19 cellular contexts compared by ENCODE assay signal in the genomic region with DNA sequence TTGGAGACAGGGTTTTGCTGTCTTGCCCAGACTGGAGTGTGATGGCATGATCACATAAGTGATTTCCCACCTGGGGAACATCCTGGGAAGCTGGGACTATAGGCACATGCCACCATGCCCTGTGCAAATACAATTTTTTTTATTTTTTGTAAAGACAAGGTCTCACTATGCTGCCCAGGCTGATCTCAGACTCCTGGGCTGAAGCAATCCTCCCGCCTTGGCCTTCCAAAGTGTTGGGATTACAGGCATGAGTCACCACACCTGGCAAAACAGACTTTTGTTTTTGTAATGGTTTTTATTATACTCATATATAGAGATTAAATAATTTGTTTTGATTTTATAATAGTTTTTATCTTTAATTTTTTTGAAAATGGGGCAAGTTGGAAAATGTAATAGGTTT. TPM values are rescaled to one million over a fixed set of nuclear protein-coding genes. Genes with fewer than 3 reads are reported as not detected.
A peak's percentile ranks its signal among the peaks of the same experiment; 100 is the strongest.
DNase-seq lines count a peak whose midpoint lies in the region; ATAC-seq and TF ChIP-seq lines count a peak whose summit lies in the region.
"Had no signal": no experiment of that assay in that cellular context is flagged by ENCODE, and none has a peak within 500 bp of the region (broad histone marks: within the 10 kb centered on the region; RNA-seq: fewer than 3 reads in every experiment).

No MANE protein-coding gene starts in this region.

- H3K27me3 ChIP-seq in IMR-90 (ENCODE audit: control insufficient read depth, insufficient read depth, low read length) (no peaks in the 10 kb centered on the region), mammary epithelial cell (ENCODE audit: insufficient read depth, low read length) (no peaks in the 10 kb centered on the region), esophagus squamous epithelium (no peaks in the 10 kb centered on the region)
- H3K27me3 ChIP-seq: BLaER1 had no signal

- no peak overlapping the region for H2BK20ac ChIP-seq in IMR-90 (ENCODE audit: low read depth, low read length)

- peaks cover 3% of the 10 kb centered on the region; the same call in 1 of the 2 replicates for H3K9me1 ChIP-seq in IMR-90 (ENCODE audit: insufficient read depth, low read length)

- ATAC-seq in IMR-90 (ENCODE audit: low read depth): no peak
- ATAC-seq in mucosa of descending colon: peak; percentile 49
- no peak for ATAC-seq in stimulated activated naive CD8-positive, alpha-beta T cell treated with anti-CD3 and anti-CD28 coated beads, Interleukin-15, amount 100 ng/mL, for 72 hours
- ATAC-seq in HG03135 (IDR thresholded peaks at IDR 0.05; ENCODE audit: unreplicated experiment): no peak
- ATAC-seq: A549 had no signal

- no peaks in the 10 kb centered on the region for H3K4me1 Mint-ChIP-seq in stimulated activated naive CD8-positive, alpha-beta T cell treated with anti-CD3 and anti-CD28 coated beads, Interleukin-15, amount 100 ng/mL, for 72 hours

- no peak overlapping the region for H2BK15ac ChIP-seq in IMR-90 (ENCODE audit: low read depth, low read length)

- no TSS peak for BruUV-seq in IMR-90 (replicated peaks; lab: Mats Ljungman, UMichigan)
- BruUV-seq in mammary epithelial cell (replicated peaks; lab: Mats Ljungman, UMichigan): no TSS peak

- no CpG with 5 or more reads among the region's 1 CpG for WGBS in IMR-90 (ENCODE audit: extremely low coverage in 2 of 2, insufficient read length in 1 of 2), 2 experiments
- WGBS in mammary epithelial cell (ENCODE audit: low coverage, missing lambda C conversion rate): 79% methylated on average over 1 of the region's 1 CpG
- WGBS in esophagus squamous epithelium, 2 donors: 73 to 76% methylated on average over 1 of the region's 1 CpG

- H3K36me3 ChIP-seq in IMR-90 (ENCODE audit: control insufficient read depth, insufficient read depth, low read length) (peaks cover 22% of the 10 kb centered on the region), mammary epithelial cell (ENCODE audit: insufficient read depth, low read length) (peaks cover 23% of the 10 kb centered on the region), mucosa of descending colon (ENCODE audit: low read depth) (no peaks in the 10 kb centered on the region), esophagus squamous epithelium (peaks cover 0 to 65% (median 0%) of the 10 kb centered on the region in 3 donors)

- intact Hi-C loops in IMR-90 (cut with micrococcal nuclease) (no loop called here), mammary epithelial cell (cut with micrococcal nuclease) (no loop called here), mucosa of descending colon (cut with DNase I, micrococcal nuclease) (no loop called here), esophagus squamous epithelium (cut with DNase I) (no loop called here)

- H2AK5ac ChIP-seq in IMR-90 (ENCODE audit: low read depth, low read length): no peak overlapping the region

- H3K4me2 ChIP-seq in IMR-90 (ENCODE audit: low read depth, low read length): no peak overlapping the region
- H3K4me2 ChIP-seq in mammary epithelial cell (ENCODE audit: insufficient read depth, low read depth, low read length): no peak overlapping the region
- H3K4me2 ChIP-seq: A549, BLaER1 had no signal

- no peak overlapping the region for H4K91ac ChIP-seq in IMR-90 (ENCODE audit: insufficient read depth, low read depth, low read length)

- H3K4me1 ChIP-seq in IMR-90 (ENCODE audit: control insufficient read depth, insufficient read depth, low read length): no peaks in the 10 kb centered on the region
- H3K4me1 ChIP-seq in mammary epithelial cell (ENCODE audit: insufficient read depth, low read length): peaks cover 4% of the 10 kb centered on the region
- no peaks in the 10 kb centered on the region for H3K4me1 ChIP-seq in mucosa of descending colon (ENCODE audit: low read depth)
- H3K4me1 ChIP-seq in esophagus squamous epithelium: no peaks in the 10 kb centered on the region
- H3K4me1 ChIP-seq: A549, BLaER1 had no signal

- H3K9me3 Mint-ChIP-seq in stimulated activated naive CD8-positive, alpha-beta T cell treated with anti-CD3 and anti-CD28 coated beads, Interleukin-15, amount 100 ng/mL, for 72 hours: no peaks in the 10 kb centered on the region
- H3K9me3 Mint-ChIP-seq: CD4-positive, alpha-beta memory T cell; HFFc6 had no signal

- H3K23ac ChIP-seq in IMR-90 (ENCODE audit: low read depth, low read length): no peak overlapping the region

- H3K27ac Mint-ChIP-seq in stimulated activated naive CD8-positive, alpha-beta T cell treated with anti-CD3 and anti-CD28 coated beads, Interleukin-15, amount 100 ng/mL, for 72 hours: no peak overlapping the region
- H3K27ac Mint-ChIP-seq: CD4-positive, alpha-beta memory T cell; HFFc6 had no signal

- DNase-seq in IMR-90: peak; percentile 36
- peak; percentile 40 for DNase-seq in mammary epithelial cell
- peak; percentile 35 for DNase-seq in fibroblast of pulmonary artery (ENCODE audit: low read depth)
- DNase-seq in mucosa of descending colon: no peak
- no peak for DNase-seq in stimulated activated naive CD8-positive, alpha-beta T cell treated with anti-CD3 and anti-CD28 coated beads, Interleukin-15, amount 100 ng/mL, for 72 hours
- no peak for DNase-seq in esophagus squamous epithelium (lab: John Stamatoyannopoulos, UW)
- DNase-seq: CD4-positive, alpha-beta memory T cell; HFFc6; KBM-7; NCI-H1048; NCI-H1436; NCI-H1930; NCI-H345; NCI-H524 treated with DMSO at 0.1 percent for 48 hours; SHP77 had no signal

- no peak overlapping the region for H2BK5ac ChIP-seq in IMR-90 (ENCODE audit: low read depth, low read length, poor library complexity, severe bottlenecking)

- H2BK120ac ChIP-seq in IMR-90 (ENCODE audit: low read depth, low read length): no peak overlapping the region

- dilution Hi-C loops in IMR-90 (cut with HindIII; ENCODE audit: low sequenced_read_pairs, unreplicated experiment) (no loop called here), mammary epithelial cell (cut with HindIII; ENCODE audit: low sequenced_read_pairs) (no loop called here)

- H3K27ac ChIP-seq in IMR-90 (ENCODE audit: insufficient read depth, low read length) (no peak overlapping the region), mammary epithelial cell (ENCODE audit: insufficient read depth, low read depth, low read length) (no peak overlapping the region), esophagus squamous epithelium (no peak overlapping the region)
- H3K27ac ChIP-seq: A549, BLaER1, SK-N-MC had no signal

- peaks cover 24 to 50% of the 10 kb centered on the region in 2 experiments for H3K79me1 ChIP-seq in IMR-90 (ENCODE audit: low read depth in 1 of 2, low read length in 2 of 2)

- no peak overlapping the region for H4K8ac ChIP-seq in IMR-90 (ENCODE audit: low read depth in 2 of 2, low read length in 2 of 2)

- no peaks in the 10 kb centered on the region for H3K27me3 Mint-ChIP-seq in stimulated activated naive CD8-positive, alpha-beta T cell treated with anti-CD3 and anti-CD28 coated beads, Interleukin-15, amount 100 ng/mL, for 72 hours
- H3K27me3 Mint-ChIP-seq: CD4-positive, alpha-beta memory T cell had no signal

- CTCF ChIA-PET in IMR-90 (lab: Yijun Ruan, JAX): no interaction called here
- CTCF ChIA-PET in mammary epithelial cell (lab: Charles Lee; ENCODE audit: low non-redundant PET): no interaction called here

- H4K20me1 ChIP-seq in IMR-90 (ENCODE audit: insufficient read depth, low read length) (peaks cover 6% of the 10 kb centered on the region; the same call in 1 of the 2 replicates), mammary epithelial cell (ENCODE audit: insufficient read depth, low read length) (no peaks in the 10 kb centered on the region)

- H2AFZ ChIP-seq in IMR-90 (replicated peaks; ENCODE audit: low read length, poor library complexity): no peak overlapping the region
- no peak overlapping the region for H2AFZ ChIP-seq in mammary epithelial cell (ENCODE audit: low read depth, low read length)

- H3K56ac ChIP-seq in IMR-90 (ENCODE audit: extremely low read depth, insufficient read depth, low read length): no peak overlapping the region

- peaks cover 39% of the 10 kb centered on the region for H3K79me2 ChIP-seq in mammary epithelial cell (ENCODE audit: insufficient read depth, low read length)

- no peak for TF ChIP-seq POLR2A in IMR-90 (IDR thresholded peaks at IDR 0.05; ENCODE audit: low read depth, low read length)
- no peak for TF ChIP-seq POLR2A in esophagus squamous epithelium (IDR thresholded peaks at IDR 0.05)

- H3K9me3 ChIP-seq in IMR-90 (ENCODE audit: control insufficient read depth, insufficient read depth, low read length): no peaks in the 10 kb centered on the region
- H3K9me3 ChIP-seq in mammary epithelial cell (replicated peaks; ENCODE audit: insufficient read depth, low read length): no peaks in the 10 kb centered on the region
- H3K9me3 ChIP-seq in mucosa of descending colon: no peaks in the 10 kb centered on the region
- no peaks in the 10 kb centered on the region for H3K9me3 ChIP-seq in esophagus squamous epithelium
- H3K9me3 ChIP-seq: A549, BLaER1 had no signal

- H3K4me3 ChIP-seq in IMR-90 (ENCODE audit: insufficient read depth, low read depth, low read length) (no peak overlapping the region), mammary epithelial cell (replicated peaks in 1 of 3; ENCODE audit: insufficient read depth in 1 of 3, low read depth in 2 of 3, low read length in 3 of 3) (no peak overlapping the region), fibroblast of pulmonary artery (replicated peaks; ENCODE audit: low read depth, low read length) (no peak overlapping the region), mucosa of descending colon (no peak overlapping the region), esophagus squamous epithelium (no peak overlapping the region)
- H3K4me3 ChIP-seq: A549, BLaER1, SK-N-MC had no signal

- TF ChIP-seq CTCF in IMR-90 (conservative IDR thresholded peaks at IDR 0.05; ENCODE audit: low read depth, low read length) (no peak), mammary epithelial cell (conservative IDR thresholded peaks at IDR 0.05 in 1 of 2, IDR thresholded peaks at IDR 0.05 in 1 of 2; ENCODE audit: extremely low read depth in 1 of 2, insufficient read depth in 1 of 2, low read depth in 1 of 2, low read length in 2 of 2) (no peak), fibroblast of pulmonary artery (IDR thresholded peaks at IDR 0.05; ENCODE audit: low read length, missing control alignments) (no peak), mucosa of descending colon (IDR thresholded peaks at IDR 0.05) (no peak), esophagus squamous epithelium (IDR thresholded peaks at IDR 0.05) (no peak)

- POLR2A ChIA-PET in IMR-90 (lab: Charles Lee; ENCODE audit: unreplicated experiment): no interaction called here

- H3K18ac ChIP-seq in IMR-90 (ENCODE audit: low read depth, low read length): no peak overlapping the region

- H4K5ac ChIP-seq in IMR-90 (ENCODE audit: low read depth, low read length): no peak overlapping the region

- H3K9ac ChIP-seq in IMR-90 (ENCODE audit: low read depth, low read length) (no peak overlapping the region), mammary epithelial cell (ENCODE audit: insufficient read depth, low read length) (no peak overlapping the region)
- H3K9ac ChIP-seq: BLaER1 had no signal

- H3K4ac ChIP-seq in IMR-90 (ENCODE audit: low read depth, low read length): no peak overlapping the region

- no peak overlapping the region for H3K4me3 Mint-ChIP-seq in stimulated activated naive CD8-positive, alpha-beta T cell treated with anti-CD3 and anti-CD28 coated beads, Interleukin-15, amount 100 ng/mL, for 72 hours
- H3K4me3 Mint-ChIP-seq: CD4-positive, alpha-beta memory T cell; HFFc6 had no signal

- TF ChIP-seq RAD21 in IMR-90 (IDR thresholded peaks at IDR 0.05; ENCODE audit: low read length): no peak

- in situ Hi-C loops in IMR-90 (cut with MboI; ENCODE audit: low sequenced_read_pairs): no loop called here
- in situ Hi-C loops in mammary epithelial cell (cut with MboI; ENCODE audit: low sequenced_read_pairs in 2 of 2): no loop called here

- no peak overlapping the region for H2AK9ac ChIP-seq in IMR-90 (replicated peaks; ENCODE audit: low read depth, low read length, poor library complexity)

- H3K14ac ChIP-seq in IMR-90 (replicated peaks; ENCODE audit: low read depth, low read length): no peak overlapping the region

RNA-seq across cellular contexts. Expression of gene DNAJC25, which starts 14.7 kb away (rescaled TPM):
- total RNA-seq in IMR-90 (2012; rRNA removed) (3.2 and 5.6 TPM in 2 replicates), mammary epithelial cell (1 to 10 TPM; 4.5 to 9.4 TPM), mucosa of descending colon (1 to 10 TPM; 7.5 to 8.0 (median 7.7) TPM), esophagus squamous epithelium (1 to 10 TPM; 7.2 to 8.7 (median 7.6) TPM)
- polyA plus RNA-seq in IMR-90 (2012; rRNA removed) (6.6 and 6.7 TPM in 2 replicates), mammary epithelial cell (3.2 TPM)
- 3.9 and 8.0 TPM in 2 replicates for polyA plus RNA-seq in IMR-90 (2012; cell fraction: cytosol; rRNA removed)
- polyA plus RNA-seq in IMR-90 (2012; cell fraction: nucleus; rRNA removed; ENCODE audit: low replicate concordance): 3.3 and 7.2 TPM in 2 replicates
- polyA minus RNA-seq in mammary epithelial cell: not detected

RNA-seq across cellular contexts. Expression of gene GNG10, which starts 15.6 kb away (rescaled TPM):
- total RNA-seq in IMR-90 (2012; rRNA removed) (48.8 and 106 TPM in 2 replicates), mammary epithelial cell (10 to 100 TPM; 51.7 to 70.3 TPM), mucosa of descending colon (10 to 100 TPM; 16.7 to 33.1 (median 24.6) TPM), esophagus squamous epithelium (10 to 100 TPM in 3 of 4 donors, 1 to 10 TPM in 1; 9.0 to 54.9 (median 37.8) TPM)
- polyA plus RNA-seq in IMR-90 (2012; rRNA removed) (58.3 and 72.7 TPM in 2 replicates), mammary epithelial cell (58.8 TPM)
- 42.1 and 49.5 TPM in 2 replicates for polyA plus RNA-seq in IMR-90 (2012; cell fraction: cytosol; rRNA removed)
- polyA plus RNA-seq in IMR-90 (2012; cell fraction: nucleus; rRNA removed; ENCODE audit: low replicate concordance): 9.1 and 17.4 TPM in 2 replicates
- polyA minus RNA-seq in mammary epithelial cell: 33.7 TPM

RNA-seq across cellular contexts. Expression of gene PTGR1, which starts 46.4 kb away (rescaled TPM):
- total RNA-seq in IMR-90 (2012; rRNA removed) (45.9 and 80.8 TPM in 2 replicates), mammary epithelial cell (10 to 100 TPM; 49.0 to 61.6 TPM), mucosa of descending colon (10 to 100 TPM; 41.5 to 83.7 (median 48.7) TPM), esophagus squamous epithelium (100 to 1,000 TPM in 3 of 4 donors, 10 to 100 TPM in 1; 61.6 to 304 (median 170) TPM)
- polyA plus RNA-seq in IMR-90 (2012; rRNA removed) (61.6 and 72.7 TPM in 2 replicates), mammary epithelial cell (66.8 TPM)
- polyA plus RNA-seq in IMR-90 (2012; cell fraction: cytosol; rRNA removed): 19.8 and 36.6 TPM in 2 replicates
- 5.0 and 40.5 TPM in 2 replicates for polyA plus RNA-seq in IMR-90 (2012; cell fraction: nucleus; rRNA removed; ENCODE audit: low replicate concordance)
- 56.8 TPM for polyA minus RNA-seq in mammary epithelial cell

Comparison
In these comparisons a context has a peak if more than half of its experiments do, and no peak if none do; other contexts are left out.
1. DNase-seq: peak in IMR-90 (single experiment), mammary epithelial cell (single experiment) and fibroblast of pulmonary artery (single experiment); none in mucosa of descending colon (0 of 3), stimulated activated naive CD8-positive, alpha-beta T cell treated with anti-CD3 and anti-CD28 coated beads, Interleukin-15, amount 100 ng/mL, for 72 hours (0 of 2) and esophagus squamous epithelium (single experiment).